1 cellular context compared by ENCODE assay signal in the genomic region with DNA sequence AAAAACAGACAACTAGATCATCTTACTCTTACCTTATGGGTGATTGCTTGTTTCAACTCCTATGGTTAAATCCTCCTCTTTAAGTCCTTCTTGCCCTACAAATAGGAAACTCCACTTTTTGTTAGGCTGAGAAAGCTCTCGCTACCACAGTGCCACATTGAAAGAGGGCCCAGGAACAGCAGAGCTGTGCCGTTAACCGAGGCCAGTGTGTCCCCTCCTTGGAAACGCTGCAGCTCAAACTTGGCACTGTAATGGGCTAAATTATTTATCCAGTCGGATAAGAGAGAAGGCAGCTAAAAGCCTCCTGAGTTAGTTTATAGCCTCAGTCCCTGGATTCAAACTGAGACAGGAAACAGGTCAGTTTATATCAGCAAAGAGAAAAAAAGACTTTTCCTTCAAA.
TF ChIP-seq lines count a peak whose summit lies in the region.

No MANE protein-coding gene starts in this region.

TF ChIP-seq in A549, 52 proteins besides CTCF, POLR2A, EP300 and RAD21 (continued from another document):
- TF ChIP-seq EHMT2 (IDR thresholded peaks at IDR 0.05; ENCODE audit: low read depth), result no peak
- TF ChIP-seq, protein P1, sequence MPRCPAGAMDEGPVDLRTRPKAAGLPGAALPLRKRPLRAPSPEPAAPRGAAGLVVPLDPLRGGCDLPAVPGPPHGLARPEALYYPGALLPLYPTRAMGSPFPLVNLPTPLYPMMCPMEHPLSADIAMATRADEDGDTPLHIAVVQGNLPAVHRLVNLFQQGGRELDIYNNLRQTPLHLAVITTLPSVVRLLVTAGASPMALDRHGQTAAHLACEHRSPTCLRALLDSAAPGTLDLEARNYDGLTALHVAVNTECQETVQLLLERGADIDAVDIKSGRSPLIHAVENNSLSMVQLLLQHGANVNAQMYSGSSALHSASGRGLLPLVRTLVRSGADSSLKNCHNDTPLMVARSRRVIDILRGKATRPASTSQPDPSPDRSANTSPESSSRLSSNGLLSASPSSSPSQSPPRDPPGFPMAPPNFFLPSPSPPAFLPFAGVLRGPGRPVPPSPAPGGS (IDR thresholded peaks at IDR 0.05), result no peak
- TF ChIP-seq BHLHE40 (IDR thresholded peaks at IDR 0.05; ENCODE audit: low read depth, low read length), result no peak
- no peak for TF ChIP-seq RFX5 (IDR thresholded peaks at IDR 0.05)
- TF ChIP-seq HOXB13 (CRISPR knock-in tag; IDR thresholded peaks at IDR 0.05; ENCODE audit: low read depth), result no peak
- TF ChIP-seq, protein P2, sequence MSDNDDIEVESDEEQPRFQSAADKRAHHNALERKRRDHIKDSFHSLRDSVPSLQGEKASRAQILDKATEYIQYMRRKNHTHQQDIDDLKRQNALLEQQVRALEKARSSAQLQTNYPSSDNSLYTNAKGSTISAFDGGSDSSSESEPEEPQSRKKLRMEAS (IDR thresholded peaks at IDR 0.05), result no peak
